ENCODE assay signal across 1 cellular context in the genomic region with DNA sequence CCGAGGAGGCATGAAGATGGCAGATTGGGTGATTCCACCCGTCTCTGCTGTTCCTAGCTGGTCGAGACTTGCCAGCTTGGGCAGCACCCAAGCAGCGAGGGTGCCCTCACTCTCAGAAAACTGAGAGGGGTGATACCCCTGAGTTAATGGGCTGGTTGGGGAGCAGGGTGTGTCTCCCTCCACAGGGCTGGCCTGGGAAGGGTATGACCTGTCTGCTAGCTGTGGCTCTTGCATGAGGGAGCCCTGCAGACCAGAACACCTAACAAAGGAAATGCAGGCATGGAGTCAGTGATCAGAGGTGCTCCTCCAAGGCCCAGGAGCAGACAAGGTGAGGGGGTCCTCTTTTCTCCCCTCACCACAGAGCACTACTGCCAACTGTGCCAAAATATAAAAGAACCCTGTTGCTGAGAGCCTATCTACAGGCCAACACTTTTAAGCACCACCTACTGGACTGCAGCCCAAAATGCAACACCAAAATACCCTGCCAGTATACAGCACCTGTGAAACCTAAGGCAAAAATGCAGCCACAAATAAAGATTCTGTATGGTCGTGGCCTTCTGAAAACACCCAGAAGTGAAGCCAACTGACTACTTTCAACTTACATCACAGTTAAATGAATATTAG.
TF ChIP-seq lines count a peak whose summit lies in the region.

No MANE protein-coding gene starts in this region.

TF ChIP-seq in HEK293T, 16 proteins besides CTCF, POLR2A, EP300 and RAD21 (continued from another document):
- TF ChIP-seq ZNF384 (IDR thresholded peaks at IDR 0.05), result no peak
